In the genomic region with DNA sequence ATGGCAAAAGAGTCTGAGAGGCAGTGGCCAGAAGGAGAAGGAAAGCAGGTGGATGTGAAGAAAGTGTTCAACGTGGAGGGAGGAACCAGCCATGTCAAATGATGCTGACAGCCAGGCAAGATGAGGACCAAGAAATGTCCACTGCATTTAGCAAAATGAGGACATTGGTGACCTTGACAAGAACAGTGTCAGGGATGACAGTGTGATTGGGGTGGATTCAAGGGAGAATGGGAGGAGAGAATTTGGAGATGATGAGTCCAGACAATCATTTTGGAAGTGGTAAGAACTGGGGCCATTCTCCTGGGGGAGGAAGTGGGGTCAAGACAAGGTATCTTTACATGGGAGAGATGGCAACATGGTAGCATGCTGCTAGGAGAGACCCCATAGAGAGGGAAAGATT, we compare ENCODE assay signal across 33 cellular contexts. TPM values are rescaled to one million over a fixed set of nuclear protein-coding genes. Genes with fewer than 3 reads are reported as not detected.
"Had no signal": no experiment of that assay in that cellular context is flagged by ENCODE, and none has a peak within 500 bp of the region (broad histone marks: within the 10 kb centered on the region; RNA-seq: fewer than 3 reads in every experiment).

No MANE protein-coding gene starts in this region.

- H3K27me3 Mint-ChIP-seq: activated CD4-positive, alpha-beta T cell treated with anti-CD3 and anti-CD28 coated beads for 36 hours; activated CD4-positive, alpha-beta T cell treated with anti-CD3 and anti-CD28 coated beads, Interleukin-2, amount 10 ng/mL, durations not matched to agents 7 days and 5 days; activated T-cell treated with anti-CD3 and anti-CD28 coated beads, Interleukin-2, amount 50 U/mL, for 24 hours had no signal

- H3K27ac Mint-ChIP-seq: activated CD4-positive, alpha-beta T cell treated with anti-CD3 and anti-CD28 coated beads for 36 hours; activated CD4-positive, alpha-beta T cell treated with anti-CD3 and anti-CD28 coated beads, Interleukin-2, amount 10 ng/mL, durations not matched to agents 7 days and 5 days; activated CD8-positive, alpha-beta memory T cell treated with anti-CD3 and anti-CD28 coated beads, Interleukin-2, amount 10 ng/mL, durations not matched to agents 7 days and 5 days; activated CD8-positive, alpha-beta T cell treated with anti-CD3 and anti-CD28 coated beads, Interleukin-2, amount 10 ng/mL, durations not matched to agents 7 days and 5 days; activated naive CD4-positive, alpha-beta T cell treated with anti-CD3 and anti-CD28 coated beads, Interleukin-2, amount 50 U/mL, for 72 hours; activated naive CD8-positive, alpha-beta T cell treated with anti-CD3 and anti-CD28 coated beads for 36 hours; activated T-cell treated with anti-CD3 and anti-CD28 coated beads, Interleukin-2, amount 50 U/mL, for 24 hours; activated T-helper 2 cell treated with anti-CD3 and anti-CD28 coated beads, Interferon-gamma antibody, Interleukin-2, Interleukin-4, amounts not matched to agents 10 μg/mL and 5 μg/mL and 100 μg/mL, durations not matched to agents 14 hours and 24 hours and 36 hours; T-helper 1 cell treated with Interleukin-12 subunit alpha and Interleukin-12 subunit beta and Interleukin-4 antibody, amounts not matched to agents 30 μg/mL and 1 μg/mL, for 36 hours; T-helper 2 cell treated with Interferon-gamma antibody and Interleukin-4, amounts not matched to agents 5 μg/mL and 100 μg/mL, for 36 hours; WTC11 had no signal

- ATAC-seq: activated CD4-positive, alpha-beta T cell treated with anti-CD3 and anti-CD28 coated beads for 36 hours; activated CD4-positive, CD25-positive, alpha-beta regulatory T cell treated with anti-CD3 and anti-CD28 coated beads, Interleukin-2, amount 50 U/mL, for 24 hours; activated CD8-positive, alpha-beta memory T cell treated with anti-CD3 and anti-CD28 coated beads, Interleukin-2, amount 10 ng/mL, durations not matched to agents 7 days and 5 days; activated CD8-positive, alpha-beta T cell treated with anti-CD3 and anti-CD28 coated beads, Interleukin-2, amount 10 ng/mL, durations not matched to agents 7 days and 5 days; activated naive CD4-positive, alpha-beta T cell treated with anti-CD3 and anti-CD28 coated beads, Interleukin-2, amount 50 U/mL, for 72 hours; body of pancreas; WTC11 had no signal

- H3K27ac ChIP-seq: adrenal gland, body of pancreas, brain microvascular endothelial cell, breast epithelium, VCaP had no signal

- H3K4me3 Mint-ChIP-seq: activated CD4-positive, alpha-beta T cell treated with anti-CD3 and anti-CD28 coated beads for 36 hours; activated CD4-positive, alpha-beta T cell treated with anti-CD3 and anti-CD28 coated beads, Interleukin-2, amount 10 ng/mL, durations not matched to agents 7 days and 5 days; activated CD8-positive, alpha-beta memory T cell treated with anti-CD3 and anti-CD28 coated beads, Interleukin-2, amount 10 ng/mL, durations not matched to agents 7 days and 5 days; activated CD8-positive, alpha-beta T cell treated with anti-CD3 and anti-CD28 coated beads, Interleukin-2, amount 10 ng/mL, durations not matched to agents 7 days and 5 days; activated naive CD8-positive, alpha-beta T cell treated with anti-CD3 and anti-CD28 coated beads for 36 hours; activated T-cell treated with anti-CD3 and anti-CD28 coated beads, Interleukin-2, amount 50 U/mL, for 24 hours; T-helper 1 cell treated with Interleukin-12 subunit alpha and Interleukin-12 subunit beta and Interleukin-4 antibody, amounts not matched to agents 30 μg/mL and 1 μg/mL, for 36 hours; T-helper 2 cell treated with Interferon-gamma antibody and Interleukin-4, amounts not matched to agents 5 μg/mL and 100 μg/mL, for 36 hours; WTC11 had no signal

- H3K4me3 ChIP-seq: adrenal gland, body of pancreas, breast epithelium had no signal

- H3K36me3 Mint-ChIP-seq: WTC11 had no signal

- H3K9me3 Mint-ChIP-seq: activated naive CD8-positive, alpha-beta T cell treated with anti-CD3 and anti-CD28 coated beads for 36 hours; WTC11 had no signal

- H3K9me3 ChIP-seq: adrenal gland, body of pancreas, breast epithelium had no signal

- H3K27me3 ChIP-seq: adrenal gland, body of pancreas, breast epithelium had no signal

- H3K36me3 ChIP-seq: adrenal gland, brain microvascular endothelial cell, breast epithelium had no signal

- DNase-seq: activated CD4-positive, alpha-beta T cell treated with anti-CD3 and anti-CD28 coated beads for 1 hour; activated CD4-positive, alpha-beta T cell treated with anti-CD3 and anti-CD28 coated beads for 36 hours; activated CD4-positive, alpha-beta T cell treated with anti-CD3 and anti-CD28 coated beads for 48 hours; activated CD4-positive, alpha-beta T cell treated with anti-CD3 and anti-CD28 coated beads, Interleukin-2, amount 10 ng/mL, durations not matched to agents 7 days and 5 days; activated CD4-positive, alpha-beta T cell treated with anti-CD3 and anti-CD28 coated beads, Interleukin-2, amount 50 U/mL, for 48 hours; activated CD4-positive, CD25-positive, alpha-beta regulatory T cell; activated CD8-positive, alpha-beta memory T cell treated with anti-CD3 and anti-CD28 coated beads for 24 hours; activated CD8-positive, alpha-beta memory T cell treated with anti-CD3 and anti-CD28 coated beads, Interleukin-2, amount 10 ng/mL, durations not matched to agents 7 days and 5 days; activated CD8-positive, alpha-beta memory T cell treated with anti-CD3 and anti-CD28 coated beads, Interleukin-2, amount 50 U/mL, for 48 hours; activated CD8-positive, alpha-beta T cell treated with anti-CD3 and anti-CD28 coated beads, Interleukin-2, amount 10 ng/mL, durations not matched to agents 7 days and 5 days; activated gamma-delta T cell; activated naive CD4-positive, alpha-beta T cell treated with anti-CD3 and anti-CD28 coated beads, Interleukin-2, amount 50 U/mL, for 16 hours; activated naive CD4-positive, alpha-beta T cell treated with Interleukin-2 at 50 U/mL for 16 hours; activated naive CD8-positive, alpha-beta T cell treated with anti-CD3 and anti-CD28 coated beads for 36 hours; activated T-cell treated with anti-CD3 and anti-CD28 coated beads, Interleukin-2, amount 50 U/mL, for 24 hours; activated T-cell treated with anti-CD3 and anti-CD28 coated beads, Interleukin-2, amount 50 U/mL, for 48 hours; amniotic stem cell; body of pancreas; brain microvascular endothelial cell; central memory CD4-positive, alpha-beta T cell; T-helper 9 cell had no signal

RNA-seq across cellular contexts. Expression of gene CPN2, which starts 47.4 kb away (rescaled TPM):
- total RNA-seq: activated CD4-positive, alpha-beta T cell treated with anti-CD3 and anti-CD28 coated beads for 36 hours; activated CD4-positive, alpha-beta T cell treated with anti-CD3 and anti-CD28 coated beads, Interleukin-2, amount 10 ng/mL, durations not matched to agents 7 days and 5 days; activated CD8-positive, alpha-beta memory T cell treated with anti-CD3 and anti-CD28 coated beads, Interleukin-2, amount 10 ng/mL, durations not matched to agents 7 days and 5 days; activated CD8-positive, alpha-beta T cell treated with anti-CD3 and anti-CD28 coated beads, Interleukin-2, amount 10 ng/mL, durations not matched to agents 7 days and 5 days; activated naive CD4-positive, alpha-beta T cell treated with anti-CD3 and anti-CD28 coated beads, Interleukin-2, amount 50 U/mL, for 72 hours; activated naive CD8-positive, alpha-beta T cell treated with anti-CD3 and anti-CD28 coated beads for 36 hours; activated T-helper 2 cell treated with anti-CD3 and anti-CD28 coated beads, Interferon-gamma antibody, Interleukin-2, Interleukin-4, amounts not matched to agents 10 μg/mL and 5 μg/mL and 100 μg/mL, durations not matched to agents 14 hours and 24 hours and 36 hours; aorta; astrocyte; body of pancreas; cerebellum had no signal
